In genomic region chr5:160162910-160163309, GRCh38 we compare ENCODE assay signal across 2 cellular contexts.
TF ChIP-seq lines count a peak whose summit lies in the region.

No MANE protein-coding gene starts in this region.

TF ChIP-seq in WTC11, 78 proteins besides CTCF, POLR2A, EP300 and RAD21:
- TF ChIP-seq MXD4 (CRISPR knock-in tag; IDR thresholded peaks at IDR 0.05; ENCODE audit: borderline replicate concordance) (no peak), NFYB (CRISPR knock-in tag; conservative IDR thresholded peaks at IDR 0.05; ENCODE audit: low read depth) (no peak), MYBL2 (CRISPR knock-in tag; IDR thresholded peaks at IDR 0.05) (no peak), ZNF219 (CRISPR knock-in tag; IDR thresholded peaks at IDR 0.05; ENCODE audit: borderline replicate concordance) (no peak), ZNF121 (CRISPR knock-in tag; IDR thresholded peaks at IDR 0.05) (peak; percentile 88), PREB (CRISPR knock-in tag; IDR thresholded peaks at IDR 0.05; ENCODE audit: borderline replicate concordance) (no peak)

TF ChIP-seq in SK-N-SH, 30 proteins besides CTCF, POLR2A, EP300 and RAD21:
- TF ChIP-seq REST (IDR thresholded peaks at IDR 0.05; ENCODE audit: low read depth, low read length) (no peak), RFX5 (IDR thresholded peaks at IDR 0.05; ENCODE audit: low read length) (no peak), FOSL2 (IDR thresholded peaks at IDR 0.05; ENCODE audit: borderline replicate concordance, low read depth) (no peak), GABPA (IDR thresholded peaks at IDR 0.05; ENCODE audit: low read depth) (no peak), NFIC (IDR thresholded peaks at IDR 0.05; ENCODE audit: borderline replicate concordance) (no peak), FOXM1 (IDR thresholded peaks at IDR 0.05; ENCODE audit: low read depth) (no peak), USF2 (IDR thresholded peaks at IDR 0.05; ENCODE audit: borderline replicate concordance, low read depth, low read length) (no peak), TCF12 (IDR thresholded peaks at IDR 0.05) (no peak), NRF1 (IDR thresholded peaks at IDR 0.05; ENCODE audit: low read depth, low read length) (no peak), ELF1 (IDR thresholded peaks at IDR 0.05) (no peak), MEF2A (IDR thresholded peaks at IDR 0.05; ENCODE audit: borderline replicate concordance, low read depth) (no peak), MXI1 (IDR thresholded peaks at IDR 0.05; ENCODE audit: low read depth, low read length) (no peak), CHD2 (IDR thresholded peaks at IDR 0.05; ENCODE audit: low read length, partially characterized antibody) (no peak), GATA2 (CRISPR knock-in tag; IDR thresholded peaks at IDR 0.05) (no peak), SIN3A (IDR thresholded peaks at IDR 0.05; ENCODE audit: borderline replicate concordance, low read depth, low read length) (no peak)
